ENCODE assay signal across 16 cellular contexts in the genomic region with DNA sequence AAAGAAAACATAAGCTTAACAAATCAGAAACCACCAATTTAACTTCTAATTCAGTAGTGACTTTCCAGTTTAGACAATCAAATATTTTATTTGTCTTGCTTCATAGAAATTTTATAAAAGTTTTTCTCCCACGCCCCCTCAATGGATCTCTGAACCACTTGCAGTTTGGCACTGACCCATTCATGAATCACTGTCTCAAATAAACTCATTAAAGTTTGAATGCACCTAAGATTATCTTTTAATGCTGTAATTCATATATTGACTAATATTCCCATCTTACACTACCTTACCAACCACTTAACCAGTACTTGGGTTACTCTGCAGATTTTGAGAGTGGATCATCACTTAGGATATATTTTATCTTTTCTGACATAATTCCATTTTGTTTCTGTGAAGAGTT.
DNase-seq lines count a peak whose midpoint lies in the region; ATAC-seq and TF ChIP-seq lines count a peak whose summit lies in the region.
"Had no signal": no experiment of that assay in that cellular context is flagged by ENCODE, and none has a peak within 500 bp of the region (broad histone marks: within the 10 kb centered on the region; RNA-seq: fewer than 3 reads in every experiment).

No MANE protein-coding gene starts in this region.

- POLR2A ChIA-PET in WTC11 (lab: Charles Lee): no interaction called here

- H2AFZ ChIP-seq in GM23248: 0 out of 2 replicates have a peak overlapping the region, but pooled peaks have one; percentile 65

- no peaks in the 10 kb centered on the region for H3K9me3 ChIP-seq in GM23248 (ENCODE audit: low read depth)
- H3K9me3 ChIP-seq: A549, BE2C had no signal

- no peaks in the 10 kb centered on the region; the same call in 1 of the 2 replicates for H3K27me3 Mint-ChIP-seq in WTC11 (ENCODE audit: low read depth)
- H3K27me3 Mint-ChIP-seq: IgD-negative memory B cell had no signal

- H3K9me3 Mint-ChIP-seq in WTC11: peaks cover 38% of the 10 kb centered on the region

- H3K4me3 ChIP-seq in GM23248: no peak overlapping the region
- H3K4me3 ChIP-seq: A549, GM23338 had no signal

- in situ Hi-C loops in GM23248 (cut with MboI): no loop called here

- no peaks in the 10 kb centered on the region for H3K79me2 ChIP-seq in GM23248 (ENCODE audit: insufficient read depth)

- no peaks in the 10 kb centered on the region for H3F3A ChIP-seq in GM23248 (ENCODE audit: insufficient read depth)

- CTCF ChIA-PET in WTC11 (lab: Charles Lee): no interaction called here

- WGBS in GM23248 (ENCODE audit: low coverage in 1 of 2, low lambda C conversion rate in 2 of 2, missing lambda C conversion rate in 2 of 2), 2 experiments: 85 to 86% methylated on average over 1 of the region's 1 CpG

- peaks cover 14% of the 10 kb centered on the region for H3K4me1 Mint-ChIP-seq in WTC11
- H3K4me1 Mint-ChIP-seq: CD14-positive monocyte, IgD-negative memory B cell had no signal

- H3K27ac ChIP-seq in GM23248: no peak overlapping the region
- H3K27ac ChIP-seq: A549 had no signal

- no peaks in the 10 kb centered on the region for H3K4me1 ChIP-seq in GM23248 (ENCODE audit: insufficient read depth)
- H3K4me1 ChIP-seq: A549, BE2C had no signal

- no peaks in the 10 kb centered on the region; the same call in 1 of the 2 replicates for H3K9me2 ChIP-seq in GM23248 (ENCODE audit: insufficient read depth)

- H4K20me1 ChIP-seq in GM23248 (ENCODE audit: insufficient read depth): no peaks in the 10 kb centered on the region

- H3K4me3 Mint-ChIP-seq in WTC11: no peak overlapping the region
- H3K4me3 Mint-ChIP-seq: CD14-positive monocyte; CD8-positive, alpha-beta T cell; GM23338; IgD-negative memory B cell had no signal

- no peaks in the 10 kb centered on the region for H3K27me3 ChIP-seq in GM23248 (replicated peaks; ENCODE audit: insufficient read depth)
- H3K27me3 ChIP-seq: BE2C had no signal

- DNase-seq in GM23248 (peak; percentile 44), WTC11 (ENCODE audit: low spot score) (no peak), kidney glomerular epithelial cell (lab: John Stamatoyannopoulos, UW) (peak; percentile 4), NCI-H774 (lab: John Stamatoyannopoulos, UW) (no peak), DMS79 treated with DMSO at 0.1 percent for 48 hours (lab: John Stamatoyannopoulos, UW) (no peak)
- DNase-seq: BE2C; CD8-positive, alpha-beta T cell; COR-L47; DMS153; DND-41; H7 had no signal

- H3K9ac ChIP-seq in GM23248: no peak overlapping the region

- 0 out of 2 replicates have a peak overlapping the region, but pooled peaks have one; percentile 15 for H3K27ac Mint-ChIP-seq in WTC11
- H3K27ac Mint-ChIP-seq: CD14-positive monocyte; CD8-positive, alpha-beta T cell; IgD-negative memory B cell had no signal

- H3K36me3 ChIP-seq in GM23248 (ENCODE audit: low read depth): no peaks in the 10 kb centered on the region
- H3K36me3 ChIP-seq: BE2C had no signal

- TF ChIP-seq CTCF in WTC11 (IDR thresholded peaks at IDR 0.05): no peak

- no peak for ATAC-seq in WTC11
- ATAC-seq in GM18867 (IDR thresholded peaks at IDR 0.05; ENCODE audit: unreplicated experiment): no peak
- ATAC-seq: A549; CD8-positive, alpha-beta T cell; GM23338 had no signal

- peaks cover 42% of the 10 kb centered on the region for H3K36me3 Mint-ChIP-seq in WTC11
- H3K36me3 Mint-ChIP-seq: CD14-positive monocyte; CD8-positive, alpha-beta T cell; IgD-negative memory B cell had no signal

- no peak overlapping the region for H3K4me2 ChIP-seq in GM23248 (ENCODE audit: unreplicated experiment)
- H3K4me2 ChIP-seq: A549, GM23338 had no signal

TF ChIP-seq in WTC11, 78 proteins besides CTCF, POLR2A, EP300 and RAD21:
- TF ChIP-seq, protein P1, sequence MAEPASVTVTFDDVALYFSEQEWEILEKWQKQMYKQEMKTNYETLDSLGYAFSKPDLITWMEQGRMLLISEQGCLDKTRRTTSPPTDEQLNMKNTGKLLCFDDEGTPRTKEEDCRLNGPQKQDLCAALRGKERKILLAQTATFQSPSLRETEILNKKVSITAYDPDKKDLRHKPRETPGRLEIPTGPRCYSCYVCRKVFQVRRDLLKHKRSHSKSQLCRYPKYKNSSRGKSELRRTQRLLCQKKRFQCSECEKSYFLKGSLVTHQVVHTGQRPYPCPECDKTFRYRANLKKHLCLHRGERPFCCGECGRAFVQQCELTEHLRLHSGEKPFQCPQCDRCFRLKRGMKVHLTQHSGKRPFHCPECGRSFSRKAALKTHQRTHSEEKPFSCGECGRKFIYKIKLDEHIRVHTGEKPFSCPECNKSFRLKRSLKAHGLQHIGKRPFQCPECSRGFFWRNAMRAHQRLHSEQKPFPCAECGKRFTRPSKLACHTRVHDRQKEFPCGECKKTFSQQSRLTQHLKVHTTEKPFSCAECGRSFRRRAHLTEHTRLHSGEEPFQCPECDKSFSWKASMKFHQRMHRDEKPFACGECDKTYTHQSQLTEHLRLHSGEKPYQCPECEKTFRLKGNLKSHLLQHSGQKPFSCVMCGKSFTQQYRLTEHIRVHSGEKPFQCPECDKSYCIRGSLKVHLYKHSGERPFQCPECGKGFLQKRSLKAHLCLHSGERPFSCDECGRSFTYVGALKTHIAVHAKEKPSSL (CRISPR knock-in tag; conservative IDR thresholded peaks at IDR 0.05): no peak
- TF ChIP-seq, protein P2, sequence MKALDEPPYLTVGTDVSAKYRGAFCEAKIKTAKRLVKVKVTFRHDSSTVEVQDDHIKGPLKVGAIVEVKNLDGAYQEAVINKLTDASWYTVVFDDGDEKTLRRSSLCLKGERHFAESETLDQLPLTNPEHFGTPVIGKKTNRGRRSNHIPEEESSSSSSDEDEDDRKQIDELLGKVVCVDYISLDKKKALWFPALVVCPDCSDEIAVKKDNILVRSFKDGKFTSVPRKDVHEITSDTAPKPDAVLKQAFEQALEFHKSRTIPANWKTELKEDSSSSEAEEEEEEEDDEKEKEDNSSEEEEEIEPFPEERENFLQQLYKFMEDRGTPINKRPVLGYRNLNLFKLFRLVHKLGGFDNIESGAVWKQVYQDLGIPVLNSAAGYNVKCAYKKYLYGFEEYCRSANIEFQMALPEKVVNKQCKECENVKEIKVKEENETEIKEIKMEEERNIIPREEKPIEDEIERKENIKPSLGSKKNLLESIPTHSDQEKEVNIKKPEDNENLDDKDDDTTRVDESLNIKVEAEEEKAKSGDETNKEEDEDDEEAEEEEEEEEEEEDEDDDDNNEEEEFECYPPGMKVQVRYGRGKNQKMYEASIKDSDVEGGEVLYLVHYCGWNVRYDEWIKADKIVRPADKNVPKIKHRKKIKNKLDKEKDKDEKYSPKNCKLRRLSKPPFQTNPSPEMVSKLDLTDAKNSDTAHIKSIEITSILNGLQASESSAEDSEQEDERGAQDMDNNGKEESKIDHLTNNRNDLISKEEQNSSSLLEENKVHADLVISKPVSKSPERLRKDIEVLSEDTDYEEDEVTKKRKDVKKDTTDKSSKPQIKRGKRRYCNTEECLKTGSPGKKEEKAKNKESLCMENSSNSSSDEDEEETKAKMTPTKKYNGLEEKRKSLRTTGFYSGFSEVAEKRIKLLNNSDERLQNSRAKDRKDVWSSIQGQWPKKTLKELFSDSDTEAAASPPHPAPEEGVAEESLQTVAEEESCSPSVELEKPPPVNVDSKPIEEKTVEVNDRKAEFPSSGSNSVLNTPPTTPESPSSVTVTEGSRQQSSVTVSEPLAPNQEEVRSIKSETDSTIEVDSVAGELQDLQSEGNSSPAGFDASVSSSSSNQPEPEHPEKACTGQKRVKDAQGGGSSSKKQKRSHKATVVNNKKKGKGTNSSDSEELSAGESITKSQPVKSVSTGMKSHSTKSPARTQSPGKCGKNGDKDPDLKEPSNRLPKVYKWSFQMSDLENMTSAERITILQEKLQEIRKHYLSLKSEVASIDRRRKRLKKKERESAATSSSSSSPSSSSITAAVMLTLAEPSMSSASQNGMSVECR (CRISPR knock-in tag; IDR thresholded peaks at IDR 0.05; ENCODE audit: borderline replicate concordance): no peak
- TF ChIP-seq, protein P3, sequence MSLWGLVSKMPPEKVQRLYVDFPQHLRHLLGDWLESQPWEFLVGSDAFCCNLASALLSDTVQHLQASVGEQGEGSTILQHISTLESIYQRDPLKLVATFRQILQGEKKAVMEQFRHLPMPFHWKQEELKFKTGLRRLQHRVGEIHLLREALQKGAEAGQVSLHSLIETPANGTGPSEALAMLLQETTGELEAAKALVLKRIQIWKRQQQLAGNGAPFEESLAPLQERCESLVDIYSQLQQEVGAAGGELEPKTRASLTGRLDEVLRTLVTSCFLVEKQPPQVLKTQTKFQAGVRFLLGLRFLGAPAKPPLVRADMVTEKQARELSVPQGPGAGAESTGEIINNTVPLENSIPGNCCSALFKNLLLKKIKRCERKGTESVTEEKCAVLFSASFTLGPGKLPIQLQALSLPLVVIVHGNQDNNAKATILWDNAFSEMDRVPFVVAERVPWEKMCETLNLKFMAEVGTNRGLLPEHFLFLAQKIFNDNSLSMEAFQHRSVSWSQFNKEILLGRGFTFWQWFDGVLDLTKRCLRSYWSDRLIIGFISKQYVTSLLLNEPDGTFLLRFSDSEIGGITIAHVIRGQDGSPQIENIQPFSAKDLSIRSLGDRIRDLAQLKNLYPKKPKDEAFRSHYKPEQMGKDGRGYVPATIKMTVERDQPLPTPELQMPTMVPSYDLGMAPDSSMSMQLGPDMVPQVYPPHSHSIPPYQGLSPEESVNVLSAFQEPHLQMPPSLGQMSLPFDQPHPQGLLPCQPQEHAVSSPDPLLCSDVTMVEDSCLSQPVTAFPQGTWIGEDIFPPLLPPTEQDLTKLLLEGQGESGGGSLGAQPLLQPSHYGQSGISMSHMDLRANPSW (CRISPR knock-in tag; conservative IDR thresholded peaks at IDR 0.05; ENCODE audit: low read depth): no peak
- TF ChIP-seq TP53 (CRISPR knock-in tag; IDR thresholded peaks at IDR 0.05) (no peak), ELF4 (CRISPR knock-in tag; IDR thresholded peaks at IDR 0.05; ENCODE audit: low read depth) (no peak)
- TF ChIP-seq, protein P4, sequence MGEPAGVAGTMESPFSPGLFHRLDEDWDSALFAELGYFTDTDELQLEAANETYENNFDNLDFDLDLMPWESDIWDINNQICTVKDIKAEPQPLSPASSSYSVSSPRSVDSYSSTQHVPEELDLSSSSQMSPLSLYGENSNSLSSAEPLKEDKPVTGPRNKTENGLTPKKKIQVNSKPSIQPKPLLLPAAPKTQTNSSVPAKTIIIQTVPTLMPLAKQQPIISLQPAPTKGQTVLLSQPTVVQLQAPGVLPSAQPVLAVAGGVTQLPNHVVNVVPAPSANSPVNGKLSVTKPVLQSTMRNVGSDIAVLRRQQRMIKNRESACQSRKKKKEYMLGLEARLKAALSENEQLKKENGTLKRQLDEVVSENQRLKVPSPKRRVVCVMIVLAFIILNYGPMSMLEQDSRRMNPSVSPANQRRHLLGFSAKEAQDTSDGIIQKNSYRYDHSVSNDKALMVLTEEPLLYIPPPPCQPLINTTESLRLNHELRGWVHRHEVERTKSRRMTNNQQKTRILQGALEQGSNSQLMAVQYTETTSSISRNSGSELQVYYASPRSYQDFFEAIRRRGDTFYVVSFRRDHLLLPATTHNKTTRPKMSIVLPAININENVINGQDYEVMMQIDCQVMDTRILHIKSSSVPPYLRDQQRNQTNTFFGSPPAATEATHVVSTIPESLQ (CRISPR knock-in tag; IDR thresholded peaks at IDR 0.05): no peak

Comparison
In these comparisons a context has a peak if more than half of its experiments do, and no peak if none do; other contexts are left out.
1. DNase-seq: peak in GM23248 (single experiment) and kidney glomerular epithelial cell (single experiment); none in WTC11 (single experiment), NCI-H774 (single experiment) and DMS79 treated with DMSO at 0.1 percent for 48 hours (single experiment).